8 cellular contexts compared by ENCODE assay signal in genomic region chr9:124774131-124774978, GRCh38. TPM values are rescaled to one million over a fixed set of nuclear protein-coding genes. Genes with fewer than 3 reads are reported as not detected.
DNase-seq lines count a peak whose midpoint lies in the region; ATAC-seq and TF ChIP-seq lines count a peak whose summit lies in the region.

No MANE protein-coding gene starts in this region.

- no peak overlapping the region for H3K4me3 Mint-ChIP-seq in Calu3 (ENCODE audit: low read depth, unreplicated experiment)
- H3K4me3 Mint-ChIP-seq in memory B cell, result no peak overlapping the region

- peak; percentile 68 for TF ChIP-seq CTCF in Calu3 (IDR thresholded peaks at IDR 0.05; ENCODE audit: unreplicated experiment)

- no peaks in the 10 kb centered on the region for H3K9me3 Mint-ChIP-seq in Calu3 (ENCODE audit: low read depth, unreplicated experiment)
- no peaks in the 10 kb centered on the region for H3K9me3 Mint-ChIP-seq in memory B cell

- intact Hi-C loops in Calu3 (cut with micrococcal nuclease; ENCODE audit: unreplicated experiment), result loop anchor here (1.0 kb wide), 1 partner anchor 78 kb away; no protein-coding TSS in a partner anchor

- H3K27me3 Mint-ChIP-seq in Calu3 (ENCODE audit: unreplicated experiment) (peaks cover 8% of the 10 kb centered on the region), memory B cell (peaks cover 17% of the 10 kb centered on the region)

- no TSS peak for BruUV-seq in Calu3 (replicated peaks; lab: Mats Ljungman, UMichigan)

- peaks cover 35% of the 10 kb centered on the region for H3K36me3 Mint-ChIP-seq in Calu3 (ENCODE audit: insufficient read depth, unreplicated experiment)
- H3K36me3 Mint-ChIP-seq in memory B cell, result no peaks in the 10 kb centered on the region

- H3K27ac Mint-ChIP-seq in Calu3 (ENCODE audit: unreplicated experiment), result no peak overlapping the region
- no peak overlapping the region for H3K27ac Mint-ChIP-seq in memory B cell

- H3K4me1 Mint-ChIP-seq in Calu3 (ENCODE audit: low read depth, unreplicated experiment) (peaks cover 12% of the 10 kb centered on the region), memory B cell (peaks cover 21% of the 10 kb centered on the region)

- ATAC-seq in HG02870 (IDR thresholded peaks at IDR 0.05; ENCODE audit: unreplicated experiment), result peak; percentile 31
- peak; percentile 21 for ATAC-seq in memory B cell (ENCODE audit: low read depth)
- no peak for ATAC-seq in GM18498 (IDR thresholded peaks at IDR 0.05; ENCODE audit: unreplicated experiment)

- CTCF ChIA-PET in Calu3 (lab: Charles Lee), result interaction anchor here (0.6 to 6.9 kb wide), 3 partner anchors 79 to 1486 kb away, joined by 3 to 80 read pairs (median 3); partner anchors contain the start of gene WDR38

- DNase-seq in Calu3 (peak; percentile 83), NCI-H69 (lab: John Stamatoyannopoulos, UW) (peak; percentile 80), dermis blood vessel endothelial cell (peak; percentile 88), memory B cell (ENCODE audit: low spot score in 2 of 2) (peak; percentile 82 to 88)
- DNase-seq in activated CD4-positive, alpha-beta T cell treated with anti-CD3 and anti-CD28 coated beads, Interleukin-2, amount 50 U/mL, for 24 hours (ENCODE audit: low read depth in 1 of 2, low spot score in 1 of 2), result peak; percentile 74 to 77
- peak; percentile 58 for DNase-seq in stimulated activated CD8-positive, alpha-beta memory T cell treated with anti-CD3 and anti-CD28 coated beads, Interleukin-12 subunit alpha, Interleukin-12 subunit beta, amount 100 ng/mL, for 4 hours (ENCODE audit: low read depth)

RNA-seq across cellular contexts. Expression of gene OLFML2A, which starts 2.6 kb away (rescaled TPM):
- total RNA-seq in Calu3 (2022), result 0.88 and 0.99 TPM in 2 replicates
- total RNA-seq in dermis blood vessel endothelial cell, result 2.2 and 2.9 TPM in 2 replicates

RNA-seq across cellular contexts. Expression of gene NR6A1, which starts 3.2 kb away (rescaled TPM):
- total RNA-seq in Calu3 (2022) (5.9 and 6.7 TPM in 2 replicates), dermis blood vessel endothelial cell (2.9 TPM in 2 replicates)
